Comparison of ENCODE assay signal across 28 cellular contexts in the genomic region with DNA sequence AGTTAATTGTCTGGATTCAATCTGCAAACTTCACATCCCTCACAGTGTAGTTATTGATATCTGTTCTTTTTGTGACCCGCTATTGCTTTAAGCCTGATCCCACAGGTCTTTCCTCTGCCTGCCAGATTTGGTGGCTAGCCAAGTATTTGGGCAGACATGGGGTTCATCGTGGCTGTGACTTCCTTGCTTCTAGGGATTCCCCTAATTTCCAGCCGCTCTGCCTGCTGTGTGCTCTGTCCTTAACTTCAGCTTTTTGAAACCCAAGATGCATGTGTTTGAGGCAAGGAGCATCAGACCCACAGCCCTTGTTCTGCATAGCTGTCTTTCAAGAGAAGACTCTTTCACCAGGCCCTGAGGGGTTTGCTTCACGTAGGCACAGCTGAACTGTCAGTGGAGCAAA. TPM values are rescaled to one million over a fixed set of nuclear protein-coding genes. Genes with fewer than 3 reads are reported as not detected.
A peak's percentile ranks its signal among the peaks of the same experiment; 100 is the strongest.
DNase-seq lines count a peak whose midpoint lies in the region; ATAC-seq, FAIRE-seq and TF ChIP-seq lines count a peak whose summit lies in the region.
"Had no signal": no experiment of that assay in that cellular context is flagged by ENCODE, and none has a peak within 500 bp of the region (broad histone marks: within the 10 kb centered on the region; RNA-seq: fewer than 3 reads in every experiment).

No MANE protein-coding gene starts in this region.

- intact Hi-C loops in cardiac septum (cut with DNase I) = no loop called here

- peak overlapping the region; percentile 22 for H3K27ac Mint-ChIP-seq in activated naive CD8-positive, alpha-beta T cell treated with anti-CD3 and anti-CD28 coated beads, Interleukin-2, amount 50 U/mL, for 24 hours
- H3K27ac Mint-ChIP-seq: activated CD4-positive, alpha-beta T cell treated with anti-CD3 and anti-CD28 coated beads, Interleukin-2, amount 10 ng/mL, durations not matched to agents 24 days and 14 days; activated T-helper 1 cell treated with anti-CD3 and anti-CD28 coated beads, Interleukin-12 subunit alpha, Interleukin-12 subunit beta, Interleukin-2, Interleukin-4 antibody, amounts not matched to agents 30 ng/mL and 10 ng/mL and 1 ng/mL, durations not matched to agents 14 hours and 24 hours and 36 hours; mesothelial cell of epicardium; nephron had no signal

- no peaks in the 10 kb centered on the region for H3K27me3 Mint-ChIP-seq in activated naive CD8-positive, alpha-beta T cell treated with anti-CD3 and anti-CD28 coated beads, Interleukin-2, amount 50 U/mL, for 24 hours

- H3K9me3 Mint-ChIP-seq in activated naive CD8-positive, alpha-beta T cell treated with anti-CD3 and anti-CD28 coated beads, Interleukin-2, amount 50 U/mL, for 24 hours = no peaks in the 10 kb centered on the region
- H3K9me3 Mint-ChIP-seq: activated T-helper 1 cell treated with anti-CD3 and anti-CD28 coated beads, Interleukin-12 subunit alpha, Interleukin-12 subunit beta, Interleukin-2, Interleukin-4 antibody, amounts not matched to agents 30 ng/mL and 10 ng/mL and 1 ng/mL, durations not matched to agents 14 hours and 24 hours and 36 hours had no signal

- DNase-seq in CD1c-positive myeloid dendritic cell (ENCODE audit: extremely low spot score) (peak; percentile 20), GM18507 (ENCODE audit: extremely low spot score, insufficient read length, low read depth) (no peak), mesenteric fat pad (ENCODE audit: low spot score) (peak; percentile 24), erythroblast (lab: John Stamatoyannopoulos, UW) (no peak), cardiac septum (ENCODE audit: low spot score) (no peak)
- no peak for DNase-seq in activated naive CD8-positive, alpha-beta T cell treated with anti-CD3 and anti-CD28 coated beads, Interleukin-2, amount 50 U/mL, for 24 hours
- no peak for DNase-seq in activated naive CD4-positive, alpha-beta T cell treated with Interleukin-2 at 50 U/mL for 16 hours
- DNase-seq: activated CD4-positive, alpha-beta T cell treated with anti-CD3 and anti-CD28 coated beads, Interleukin-2, amount 10 ng/mL, durations not matched to agents 24 days and 14 days; cerebellar nuclear complex; foreskin keratinocyte; immature natural killer cell; NCI-H1105; NCI-H1930; NCI-H2227 treated with DMSO at 0.1 percent for 48 hours; NCI-H774; pancreas; right lobe of liver; stimulated activated naive CD4-positive, alpha-beta T cell treated with Interleukin-2 at 50 U/mL for 16 hours; thyroid gland had no signal

- FAIRE-seq in GM18507 (lab: Jason Lieb, UNC) = peak; percentile 24
- FAIRE-seq: H54, pancreas had no signal

- TF ChIP-seq POLR2A in erythroblast (IDR thresholded peaks at IDR 0.05; ENCODE audit: low read length) = no peak

- H3K4me3 Mint-ChIP-seq in activated naive CD8-positive, alpha-beta T cell treated with anti-CD3 and anti-CD28 coated beads, Interleukin-2, amount 50 U/mL, for 24 hours = no peak overlapping the region
- H3K4me3 Mint-ChIP-seq: activated CD4-positive, alpha-beta T cell treated with anti-CD3 and anti-CD28 coated beads, Interleukin-2, amount 10 ng/mL, durations not matched to agents 24 days and 14 days; activated T-helper 1 cell treated with anti-CD3 and anti-CD28 coated beads, Interleukin-12 subunit alpha, Interleukin-12 subunit beta, Interleukin-2, Interleukin-4 antibody, amounts not matched to agents 30 ng/mL and 10 ng/mL and 1 ng/mL, durations not matched to agents 14 hours and 24 hours and 36 hours; immature natural killer cell; mesothelial cell of epicardium; nephron had no signal

- ATAC-seq in activated naive CD8-positive, alpha-beta T cell treated with anti-CD3 and anti-CD28 coated beads, Interleukin-2, amount 50 U/mL, for 24 hours = no peak
- no peak for ATAC-seq in GM18867 (IDR thresholded peaks at IDR 0.05; ENCODE audit: unreplicated experiment)
- ATAC-seq: esophagus mucosa, foreskin keratinocyte, left lobe of liver, right lobe of liver, SK-N-SH treated with all-trans-retinoic acid at 6 μM for 48 hours had no signal

- no peaks in the 10 kb centered on the region for H3K36me3 Mint-ChIP-seq in activated naive CD8-positive, alpha-beta T cell treated with anti-CD3 and anti-CD28 coated beads, Interleukin-2, amount 50 U/mL, for 24 hours (ENCODE audit: low read depth)
- H3K36me3 Mint-ChIP-seq: CD14-positive monocyte, mesothelial cell of epicardium had no signal

- H3K4me1 Mint-ChIP-seq in activated naive CD8-positive, alpha-beta T cell treated with anti-CD3 and anti-CD28 coated beads, Interleukin-2, amount 50 U/mL, for 24 hours = peaks cover 8% of the 10 kb centered on the region
- H3K4me1 Mint-ChIP-seq: mesothelial cell of epicardium, nephron had no signal

RNA-seq across cellular contexts. Expression of gene NCAPH, which starts 54.2 kb away (rescaled TPM):
- total RNA-seq in mesenteric fat pad = 0.77 TPM
- total RNA-seq in cardiac septum = 0.32 TPM

Comparison
In these comparisons a context has a peak if more than half of its experiments do, and no peak if none do; other contexts are left out.
1. DNase-seq: peak in CD1c-positive myeloid dendritic cell (single experiment) and mesenteric fat pad (single experiment); none in GM18507 (single experiment), activated naive CD8-positive, alpha-beta T cell treated with anti-CD3 and anti-CD28 coated beads, Interleukin-2, amount 50 U/mL, for 24 hours (single experiment), erythroblast (0 of 2), cardiac septum (single experiment) and activated naive CD4-positive, alpha-beta T cell treated with Interleukin-2 at 50 U/mL for 16 hours (single experiment).